ENCODE assay signal across 14 cellular contexts in genomic region chr4:94603170-94603747, GRCh38.
DNase-seq lines count a peak whose midpoint lies in the region; ATAC-seq and TF ChIP-seq lines count a peak whose summit lies in the region.
"Had no signal": no experiment of that assay in that cellular context is flagged by ENCODE, and none has a peak within 500 bp of the region (broad histone marks: within the 10 kb centered on the region; RNA-seq: fewer than 3 reads in every experiment).

No MANE protein-coding gene starts in this region.

- 76 to 79% methylated on average over 10 of the region's 10 CpGs for WGBS in heart right ventricle, 2 donors
- 82% methylated on average over 10 of the region's 10 CpGs for WGBS in smooth muscle cell (ENCODE audit: low lambda C conversion rate)

- no peaks in the 10 kb centered on the region for H3K9me3 ChIP-seq in heart right ventricle
- no peaks in the 10 kb centered on the region for H3K9me3 ChIP-seq in smooth muscle cell (replicated peaks; ENCODE audit: low read depth)
- H3K9me3 ChIP-seq in lower lobe of right lung = no peaks in the 10 kb centered on the region
- H3K9me3 ChIP-seq: ovary, transverse colon had no signal

- intact Hi-C loops in heart right ventricle (cut with DNase I) (loop anchor here in 1 of 10 donors (5.0 kb wide), 1 partner anchor 196 kb away; no protein-coding TSS in a partner anchor), lower lobe of right lung (cut with DNase I) (no loop called here)

- ATAC-seq in heart right ventricle = peak; percentile 6 to 76 (median 53)
- no peak for ATAC-seq in lower lobe of right lung
- no peak for ATAC-seq in HG03520 (IDR thresholded peaks at IDR 0.05; ENCODE audit: unreplicated experiment)

- DNase-seq in HS-27A (ENCODE audit: low read depth) (peak; percentile 38), amniotic epithelial cell (ENCODE audit: low read depth) (peak; percentile 90), heart right ventricle (peak in 1 of 2 donors; percentile 52), smooth muscle cell (lab: John Stamatoyannopoulos, UW; ENCODE audit: unreplicated experiment) (peak; percentile 7), lower lobe of right lung (no peak), NCI-H1092 (lab: John Stamatoyannopoulos, UW) (no peak), NCI-H1694 treated with DMSO at 0.1 percent for 48 hours (lab: John Stamatoyannopoulos, UW) (no peak)
- DNase-seq: activated CD4-positive, alpha-beta memory T cell treated with anti-CD3 and anti-CD28 coated beads for 36 hours; DMS53; effector memory CD4-positive, alpha-beta T cell; KG1; transverse colon had no signal

- TF ChIP-seq CTCF in heart right ventricle (IDR thresholded peaks at IDR 0.05) (no peak), smooth muscle cell (IDR thresholded peaks at IDR 0.05; ENCODE audit: borderline replicate concordance, insufficient read depth, poor library complexity, severe bottlenecking) (no peak), lower lobe of right lung (IDR thresholded peaks at IDR 0.05) (no peak)

- no peak overlapping the region for H2AFZ ChIP-seq in smooth muscle cell (ENCODE audit: low read depth)

- H3K4me1 ChIP-seq in heart right ventricle (peaks cover 0 to 41% (median 21%) of the 10 kb centered on the region in 9 donors), smooth muscle cell (ENCODE audit: low read depth) (no peaks in the 10 kb centered on the region), lower lobe of right lung (no peaks in the 10 kb centered on the region)
- H3K4me1 ChIP-seq: transverse colon had no signal

- H3K9ac ChIP-seq in smooth muscle cell (ENCODE audit: low read depth) = no peak overlapping the region

- H3K4me3 ChIP-seq in heart right ventricle = no peak overlapping the region
- H3K4me3 ChIP-seq in smooth muscle cell = no peak overlapping the region
- H3K4me3 ChIP-seq in lower lobe of right lung = no peak overlapping the region
- H3K4me3 ChIP-seq: ovary, transverse colon had no signal

- no peak overlapping the region for H3K4me2 ChIP-seq in smooth muscle cell

- H3K27me3 ChIP-seq in heart right ventricle (no peaks in the 10 kb centered on the region), smooth muscle cell (ENCODE audit: low read depth) (no peaks in the 10 kb centered on the region), lower lobe of right lung (ENCODE audit: low read depth) (no peaks in the 10 kb centered on the region)
- H3K27me3 ChIP-seq: ovary, transverse colon had no signal

- H4K20me1 ChIP-seq in smooth muscle cell (ENCODE audit: low read depth) = peaks cover 23% of the 10 kb centered on the region

- H3F3A ChIP-seq in smooth muscle cell (ENCODE audit: low read depth) = no peaks in the 10 kb centered on the region

- no peaks in the 10 kb centered on the region for H3K79me2 ChIP-seq in smooth muscle cell (ENCODE audit: low read depth)

- H3K27ac ChIP-seq in heart right ventricle = peak overlapping the region in 6 of 10 donors; percentile 18 to 55 (median 36)
- H3K27ac ChIP-seq in smooth muscle cell (ENCODE audit: low read depth) = no peak overlapping the region
- H3K27ac ChIP-seq in lower lobe of right lung = no peak overlapping the region
- H3K27ac ChIP-seq: ovary, transverse colon had no signal

- H3K36me3 ChIP-seq in heart right ventricle (peaks cover 0 to 12% (median 0%) of the 10 kb centered on the region in 9 donors), smooth muscle cell (ENCODE audit: low read depth) (no peaks in the 10 kb centered on the region), lower lobe of right lung (no peaks in the 10 kb centered on the region)
- H3K36me3 ChIP-seq: ovary, transverse colon had no signal

Comparison
In these comparisons a context has a peak if more than half of its experiments do, and no peak if none do; other contexts are left out.
1. DNase-seq: peak in HS-27A (single experiment), amniotic epithelial cell (single experiment) and smooth muscle cell (single experiment); none in lower lobe of right lung (single experiment), NCI-H1092 (single experiment) and NCI-H1694 treated with DMSO at 0.1 percent for 48 hours (single experiment).
2. ATAC-seq: peak in heart right ventricle (8 of 8); none in lower lobe of right lung (0 of 2) and HG03520 (single experiment).
3. H3K27ac ChIP-seq: peak in heart right ventricle (6 of 10); none in smooth muscle cell (single experiment) and lower lobe of right lung (single experiment).